In the genomic region with DNA sequence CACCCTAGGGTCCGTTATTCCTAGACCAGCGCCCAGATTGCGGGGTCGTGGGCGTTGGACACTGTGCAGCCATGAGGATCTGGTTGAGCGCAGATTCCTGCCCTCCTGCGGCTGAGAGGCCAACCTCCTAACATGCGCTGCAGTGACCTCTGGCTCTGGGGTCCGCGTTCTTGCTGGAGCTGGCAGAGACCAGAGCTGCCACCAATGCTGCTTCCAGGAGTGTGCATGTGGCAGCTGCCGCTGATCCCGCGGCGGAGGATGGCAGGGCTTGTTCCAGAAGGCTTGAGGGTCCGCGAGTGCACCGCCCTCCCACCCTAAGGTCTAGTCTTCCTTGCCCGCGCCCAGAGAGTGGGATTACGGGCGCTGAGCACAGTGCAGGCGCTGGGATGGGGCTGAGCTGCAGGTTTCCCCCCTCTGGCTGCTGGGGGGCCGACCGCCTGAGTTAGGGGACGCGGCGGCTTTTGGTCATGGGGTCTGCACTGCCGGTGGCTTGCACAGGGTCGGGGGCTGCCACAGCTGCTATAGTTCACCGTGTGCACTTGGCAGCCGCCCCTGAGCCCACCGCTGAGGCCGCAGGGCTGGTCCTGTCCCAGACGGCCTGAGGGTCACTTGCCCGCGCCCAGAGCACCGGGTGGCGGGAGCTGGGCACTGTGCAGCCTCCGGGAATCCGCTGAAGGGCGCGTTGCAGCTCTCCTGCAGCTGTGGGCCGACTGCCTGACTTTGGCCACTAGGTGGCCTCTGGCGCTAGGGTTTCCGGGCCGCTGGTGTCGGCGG, we compare ENCODE assay signal across 8 cellular contexts.
DNase-seq lines count a peak whose midpoint lies in the region; ATAC-seq and TF ChIP-seq lines count a peak whose summit lies in the region.

No MANE protein-coding gene starts in this region.

- H3K36me3 Mint-ChIP-seq in endothelial cell (ENCODE audit: low read depth, unreplicated experiment) = no peaks in the 10 kb centered on the region

- ATAC-seq in GM18909 (IDR thresholded peaks at IDR 0.05; ENCODE audit: poor library complexity, unreplicated experiment) = peak; percentile 95
- peak; percentile 86 for ATAC-seq in HG03159 (IDR thresholded peaks at IDR 0.05; ENCODE audit: unreplicated experiment)

- DNase-seq in BE2C (peak; percentile 71), NCI-H526 treated with DMSO at 0.1 percent for 48 hours (lab: John Stamatoyannopoulos, UW) (peak; percentile 14), endothelial cell (ENCODE audit: low spot score) (peak; percentile 86), midbrain (lab: John Stamatoyannopoulos, UW) (peak; percentile 87)
- DNase-seq in activated CD8-positive, alpha-beta memory T cell treated with anti-CD3 and anti-CD28 coated beads for 48 hours (ENCODE audit: low read depth in 2 of 3, low spot score in 2 of 3) = peak; percentile 28 to 42 (median 41)
- peak; percentile 15 to 21 for DNase-seq in stimulated activated CD8-positive, alpha-beta memory T cell treated with anti-CD3 and anti-CD28 coated beads, Interleukin-4, amount 100 ng/mL, for 4 hours (ENCODE audit: low read depth in 2 of 2, low spot score in 1 of 2)

- H3K4me3 Mint-ChIP-seq in endothelial cell (ENCODE audit: unreplicated experiment) = no peak overlapping the region

- TF ChIP-seq CTCF in BE2C (IDR thresholded peaks at IDR 0.05; ENCODE audit: low read depth, low read length) = peak; percentile 60
- TF ChIP-seq CTCF in endothelial cell (IDR thresholded peaks at IDR 0.05; ENCODE audit: unreplicated experiment) = peak; percentile 93

- no peaks in the 10 kb centered on the region for H3K27me3 ChIP-seq in BE2C

- no peaks in the 10 kb centered on the region for H3K4me1 ChIP-seq in BE2C

- no peaks in the 10 kb centered on the region for H3K9me3 Mint-ChIP-seq in endothelial cell (ENCODE audit: unreplicated experiment)

- H3K9me3 ChIP-seq in BE2C = no peaks in the 10 kb centered on the region

- H3K27ac Mint-ChIP-seq in endothelial cell (ENCODE audit: unreplicated experiment) = no peak overlapping the region

- H3K27me3 Mint-ChIP-seq in endothelial cell (ENCODE audit: unreplicated experiment) = peaks cover 5% of the 10 kb centered on the region

- no peaks in the 10 kb centered on the region for H3K36me3 ChIP-seq in BE2C

- H3K4me1 Mint-ChIP-seq in endothelial cell (ENCODE audit: unreplicated experiment) = peaks cover 2% of the 10 kb centered on the region

- peak overlapping the region; percentile 38 for H3K4me3 ChIP-seq in BE2C (ENCODE audit: low read depth, low read length)

Comparison
In these comparisons a context has a peak if more than half of its experiments do, and no peak if none do; other contexts are left out.
1. Peak in every context shown above with its lines: DNase-seq, ATAC-seq and H3K4me3 ChIP-seq.
2. DNase-seq: peak in every context shown above with its lines; median percentile 87 in midbrain; 86 in endothelial cell; 71 in BE2C; 41 in activated CD8-positive, alpha-beta memory T cell treated with anti-CD3 and anti-CD28 coated beads for 48 hours; 18 in stimulated activated CD8-positive, alpha-beta memory T cell treated with anti-CD3 and anti-CD28 coated beads, Interleukin-4, amount 100 ng/mL, for 4 hours; 14 in NCI-H526 treated with DMSO at 0.1 percent for 48 hours.